In the genomic region with DNA sequence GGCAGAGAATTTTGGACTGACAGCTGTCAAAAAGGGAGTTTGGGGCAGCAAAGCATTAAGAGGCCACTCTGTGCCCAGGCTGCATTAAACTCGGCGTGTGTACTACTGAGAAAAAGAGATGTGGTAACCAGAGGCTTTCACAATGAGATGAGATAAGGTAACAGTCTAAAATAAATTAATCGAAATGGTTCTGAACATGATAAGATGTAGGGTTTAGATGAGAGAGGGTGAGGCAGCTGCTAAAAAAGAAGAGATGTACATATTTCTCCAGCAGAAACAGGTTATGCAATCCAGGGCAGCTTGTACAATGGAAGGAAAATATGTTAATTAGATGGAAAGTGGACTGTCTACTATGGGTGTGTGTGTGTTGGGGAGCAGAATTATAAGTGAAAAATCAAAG, we compare ENCODE assay signal across 15 cellular contexts.
"Had no signal": no experiment of that assay in that cellular context is flagged by ENCODE, and none has a peak within 500 bp of the region (broad histone marks: within the 10 kb centered on the region; RNA-seq: fewer than 3 reads in every experiment).

No MANE protein-coding gene starts in this region.

- DNase-seq: activated CD4-positive, alpha-beta T cell treated with anti-CD3 and anti-CD28 coated beads, Interleukin-2, amount 50 U/mL, for 4 hours; activated CD8-positive, alpha-beta memory T cell treated with anti-CD3 and anti-CD28 coated beads, Interleukin-2, amount 10 ng/mL, durations not matched to agents 7 days and 5 days; activated effector memory CD4-positive, alpha-beta T cell treated with Interleukin-2 at 50 U/mL for 16 hours; activated T-cell treated with anti-CD3 and anti-CD28 coated beads, Interleukin-2, amount 50 U/mL, for 24 hours; brain microvascular endothelial cell; gastrocnemius medialis; heart right ventricle; kidney; left ventricle myocardium superior; ovary; stimulated activated CD4-positive, alpha-beta T cell treated with anti-CD3 and anti-CD28 coated beads, Interleukin-12 subunit alpha, Interleukin-12 subunit beta, amount 100 ng/mL, for 4 hours; stimulated activated CD4-positive, alpha-beta T cell treated with anti-CD3 and anti-CD28 coated beads, Interleukin-2, amount 100 ng/mL, for 48 hours; stimulated activated naive CD4-positive, alpha-beta T cell treated with Interleukin-2 at 50 U/mL for 16 hours; upper lobe of right lung had no signal

- ATAC-seq: activated CD4-positive, CD25-positive, alpha-beta regulatory T cell treated with anti-CD3 and anti-CD28 coated beads, Interleukin-2, amount 50 U/mL, for 24 hours; activated CD8-positive, alpha-beta memory T cell treated with anti-CD3 and anti-CD28 coated beads, Interleukin-2, amount 10 ng/mL, durations not matched to agents 7 days and 5 days; gastrocnemius medialis; upper lobe of right lung had no signal
